ENCODE assay signal across 8 cellular contexts in genomic region chr2:169584005-169584877, GRCh38. TPM values are rescaled to one million over a fixed set of nuclear protein-coding genes. Genes with fewer than 3 reads are reported as not detected.
DNase-seq lines count a peak whose midpoint lies in the region; ATAC-seq and TF ChIP-seq lines count a peak whose summit lies in the region.

PPIG (plus strand) TSS chr2:169584351; CDS start chr2:169604042, 19,691 bp downstream.

- in situ Hi-C loops in GM13976 (cut with MboI; ENCODE audit: low sequenced_read_pairs, unreplicated experiment): no loop called here

- H3K27ac Mint-ChIP-seq in T-helper 17 cell: peak within 1 kb of the TSS; percentile 94

- TF ChIP-seq CTCF in GM13976 (IDR thresholded peaks at IDR 0.05; ENCODE audit: borderline replicate concordance, control extremely low read depth, extremely low read depth, insufficient read depth, missing control alignments): no peak
- TF ChIP-seq CTCF in uterus (IDR thresholded peaks at IDR 0.05): peak in 1 of 4 experiments; percentile 10

- no peaks in the 10 kb centered on the region for H3K27me3 ChIP-seq in right cardiac atrium (ENCODE audit: control insufficient read depth, insufficient read depth)
- no peaks in the 10 kb centered on the region for H3K27me3 ChIP-seq in uterus

- TF ChIP-seq POLR2A in uterus (IDR thresholded peaks at IDR 0.05): peak; percentile 28 to 69

- H3K36me3 Mint-ChIP-seq in T-helper 17 cell (ENCODE audit: low read depth): no peaks in the 10 kb centered on the region

- no peaks in the 10 kb centered on the region for H3K36me3 ChIP-seq in uterus

- H3K27me3 Mint-ChIP-seq in T-helper 17 cell: no peaks in the 10 kb centered on the region

- H3K9me3 ChIP-seq in T-helper 17 cell (ENCODE audit: control insufficient read depth, low read length, poor library complexity, severe bottlenecking) (no peaks in the 10 kb centered on the region), right cardiac atrium (ENCODE audit: control insufficient read depth, low read length) (no peaks in the 10 kb centered on the region), uterus (no peaks in the 10 kb centered on the region)

- WGBS in right cardiac atrium: 5% methylated on average over 49 of the region's 49 CpGs

- peak; percentile 91 for DNase-seq in GM13976 (ENCODE audit: low spot score)
- peak; percentile 74 for DNase-seq in NCI-H146 treated with DMSO at 0.1 percent for 48 hours (lab: John Stamatoyannopoulos, UW; ENCODE audit: unreplicated experiment)
- peak; percentile 71 to 75 (median 72) for DNase-seq in T-helper 17 cell
- DNase-seq in right cardiac atrium: peak; percentile 91 to 96 (median 95)
- DNase-seq in pulmonary artery endothelial cell (ENCODE audit: low read depth, low spot score): peak; percentile 76
- peak; percentile 87 to 90 for DNase-seq in uterus

- peak within 1 kb of the TSS; percentile 61 for H3K4me3 ChIP-seq in right cardiac atrium (ENCODE audit: low read length)
- peak within 1 kb of the TSS; percentile 69 to 91 for H3K4me3 ChIP-seq in uterus

- intact Hi-C loops in right cardiac atrium (cut with DNase I): no loop called here
- intact Hi-C loops in uterus (cut with DNase I; ENCODE audit: low total_unique reads): no loop called here

- H3K27ac ChIP-seq in angular gyrus (ENCODE audit: low read depth, low read length) (peak within 1 kb of the TSS; percentile 94), right cardiac atrium (ENCODE audit: low read length) (peak within 1 kb of the TSS; percentile 71), uterus (peak within 1 kb of the TSS; percentile 92 to 95)

- peak; percentile 88 for ATAC-seq in HG02840 (IDR thresholded peaks at IDR 0.05; ENCODE audit: low FRiP score, unreplicated experiment)
- ATAC-seq in T-helper 17 cell: peak; percentile 92
- ATAC-seq in right cardiac atrium: peak; percentile 98

- peaks cover 18% of the 10 kb centered on the region for H3K4me1 Mint-ChIP-seq in T-helper 17 cell

- H3K4me3 Mint-ChIP-seq in T-helper 17 cell: peak within 1 kb of the TSS; percentile 98

- H3K4me1 ChIP-seq in right cardiac atrium (ENCODE audit: control insufficient read depth, insufficient read depth, low read length): no peaks in the 10 kb centered on the region
- peaks cover 0 to 3% of the 10 kb centered on the region in 2 donors for H3K4me1 ChIP-seq in uterus

RNA-seq across cellular contexts. Expression of gene PPIG, which starts in this region (rescaled TPM):
- total RNA-seq in T-helper 17 cell: 10 to 100 TPM; 64.3 to 66.0 TPM
- total RNA-seq in right cardiac atrium: 10 to 100 TPM; 41.3 to 49.4 (median 45.2) TPM
- polyA plus RNA-seq in right cardiac atrium: 40.4 TPM
- total RNA-seq in pulmonary artery endothelial cell: 24.2 and 30.8 TPM in 2 replicates
- total RNA-seq in uterus: 10 to 100 TPM; 24.3 to 83.4 (median 59.0) TPM

Comparison
In these comparisons a context has a peak if more than half of its experiments do, and no peak if none do; other contexts are left out.
1. Peak in every context shown above with its lines: DNase-seq, ATAC-seq, H3K4me3 ChIP-seq and H3K27ac ChIP-seq.